9 cellular contexts compared by ENCODE assay signal in the genomic region with DNA sequence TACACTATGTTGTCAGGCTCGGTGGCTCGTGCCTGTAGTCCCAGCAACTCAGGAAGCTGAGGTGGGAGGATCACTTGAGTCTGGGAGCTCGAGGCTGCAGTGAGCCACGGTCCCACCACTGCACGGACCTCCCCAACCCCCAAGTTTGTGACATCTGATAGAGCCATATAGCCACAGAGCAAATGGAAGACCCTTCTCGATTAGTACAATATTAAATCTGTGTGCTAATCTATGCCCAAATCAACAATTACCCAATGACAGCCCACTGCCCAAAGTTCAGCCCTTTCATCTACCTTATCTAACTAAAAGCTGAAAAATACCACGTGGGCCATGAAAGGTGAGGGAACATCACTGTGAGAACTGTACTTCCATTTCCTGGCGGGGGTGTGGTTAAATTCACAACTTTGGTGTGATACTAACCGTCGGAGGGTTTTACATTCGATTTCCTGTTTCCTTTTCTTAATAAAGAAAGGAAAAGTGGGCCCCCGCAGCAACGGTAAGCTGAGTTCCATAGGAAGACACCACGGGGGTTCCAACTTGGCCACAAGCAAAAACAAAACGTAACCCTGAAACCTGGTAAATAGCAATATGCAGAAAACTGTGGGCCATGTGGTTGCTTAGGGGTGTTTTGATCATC.
A peak's percentile ranks its signal among the peaks of the same experiment; 100 is the strongest.
DNase-seq lines count a peak whose midpoint lies in the region; ATAC-seq and TF ChIP-seq lines count a peak whose summit lies in the region.
"Had no signal": no experiment of that assay in that cellular context is flagged by ENCODE, and none has a peak within 500 bp of the region (broad histone marks: within the 10 kb centered on the region; RNA-seq: fewer than 3 reads in every experiment).

No MANE protein-coding gene starts in this region.

- in situ Hi-C loops in HAP-1 (cut with MboI; ENCODE audit: low sequenced_read_pairs): no loop called here

- peak overlapping the region; percentile 12 for H3K4me3 Mint-ChIP-seq in memory B cell
- H3K4me3 Mint-ChIP-seq in stimulated activated memory B cell treated with anti-CD40 and anti-IgM and Interleukin-4, amounts not matched to agents 10 μg/mL and 1 μg/mL and 100 μg/mL, for 72 hours: peak overlapping the region; percentile 0

- no peaks in the 10 kb centered on the region for H3K79me2 ChIP-seq in OCI-LY1 (ENCODE audit: insufficient read depth, low read length)

- H3K27ac Mint-ChIP-seq in memory B cell: peak overlapping the region; percentile 2
- H3K27ac Mint-ChIP-seq in stimulated activated memory B cell treated with anti-CD40 and anti-IgM and Interleukin-4, amounts not matched to agents 10 μg/mL and 1 μg/mL and 100 μg/mL, for 72 hours: no peak overlapping the region

- H3K9me3 ChIP-seq in OCI-LY1 (ENCODE audit: low read length): no peaks in the 10 kb centered on the region
- no peaks in the 10 kb centered on the region for H3K9me3 ChIP-seq in HAP-1

- ATAC-seq in memory B cell (ENCODE audit: low read depth): peak; percentile 60
- no peak for ATAC-seq in stimulated activated memory B cell treated with anti-CD40 and anti-IgM and Interleukin-4, amounts not matched to agents 10 μg/mL and 1 μg/mL and 100 μg/mL, for 72 hours

- peaks cover 33% of the 10 kb centered on the region for H3K4me1 ChIP-seq in OCI-LY1 (ENCODE audit: insufficient read depth, low read length, severe bottlenecking)
- peaks cover 8% of the 10 kb centered on the region for H3K4me1 ChIP-seq in HAP-1

- peaks cover 10% of the 10 kb centered on the region for H3K27me3 Mint-ChIP-seq in memory B cell
- no peaks in the 10 kb centered on the region for H3K27me3 Mint-ChIP-seq in stimulated activated memory B cell treated with anti-CD40 and anti-IgM and Interleukin-4, amounts not matched to agents 10 μg/mL and 1 μg/mL and 100 μg/mL, for 72 hours

- no peak for TF ChIP-seq CTCF in OCI-LY1 (IDR thresholded peaks at IDR 0.05; ENCODE audit: low read length)

- H3K4me3 ChIP-seq in OCI-LY1 (ENCODE audit: low read depth, low read length, poor library complexity, severe bottlenecking): no peak overlapping the region
- no peak overlapping the region for H3K4me3 ChIP-seq in HAP-1

- H2AFZ ChIP-seq in OCI-LY1 (ENCODE audit: low read length): no peak overlapping the region

- H3K9ac ChIP-seq in OCI-LY1 (ENCODE audit: low read length): no peak overlapping the region

- H3K9me3 Mint-ChIP-seq in memory B cell: no peaks in the 10 kb centered on the region
- no peaks in the 10 kb centered on the region for H3K9me3 Mint-ChIP-seq in stimulated activated memory B cell treated with anti-CD40 and anti-IgM and Interleukin-4, amounts not matched to agents 10 μg/mL and 1 μg/mL and 100 μg/mL, for 72 hours

- H3K36me3 ChIP-seq in OCI-LY1 (ENCODE audit: insufficient read depth, low read length) (no peaks in the 10 kb centered on the region), HAP-1 (replicated peaks) (no peaks in the 10 kb centered on the region)

- no peaks in the 10 kb centered on the region for H3F3A ChIP-seq in OCI-LY1 (ENCODE audit: insufficient read depth, low read length)

- H4K20me1 ChIP-seq in OCI-LY1 (ENCODE audit: insufficient read depth, low read length): no peaks in the 10 kb centered on the region

- no peak overlapping the region for H3K27ac ChIP-seq in OCI-LY1 (ENCODE audit: low read depth, low read length, poor library complexity, severe bottlenecking)

- peak; percentile 66 for DNase-seq in activated T-cell treated with anti-CD3 and anti-CD28 coated beads for 24 hours (ENCODE audit: low read depth)
- DNase-seq in memory B cell (ENCODE audit: low spot score in 2 of 2): no peak
- DNase-seq in HAP-1 (ENCODE audit: low spot score in 2 of 2): no peak
- no peak for DNase-seq in MV-4-11 (lab: John Stamatoyannopoulos, UW)
- DNase-seq in NCI-H345 (lab: John Stamatoyannopoulos, UW): no peak
- no peak for DNase-seq in amygdala (lab: John Stamatoyannopoulos, UW)
- DNase-seq: NCI-H510A had no signal

- H3K36me3 Mint-ChIP-seq in memory B cell: no peaks in the 10 kb centered on the region
- no peaks in the 10 kb centered on the region for H3K36me3 Mint-ChIP-seq in stimulated activated memory B cell treated with anti-CD40 and anti-IgM and Interleukin-4, amounts not matched to agents 10 μg/mL and 1 μg/mL and 100 μg/mL, for 72 hours

- no peaks in the 10 kb centered on the region for H3K27me3 ChIP-seq in OCI-LY1 (ENCODE audit: insufficient read depth, low read length)
- H3K27me3 ChIP-seq in HAP-1 (ENCODE audit: low read depth): no peaks in the 10 kb centered on the region

- H3K4me1 Mint-ChIP-seq in memory B cell: peaks cover 15% of the 10 kb centered on the region
- H3K4me1 Mint-ChIP-seq in stimulated activated memory B cell treated with anti-CD40 and anti-IgM and Interleukin-4, amounts not matched to agents 10 μg/mL and 1 μg/mL and 100 μg/mL, for 72 hours: peaks cover 25% of the 10 kb centered on the region

- peak overlapping the region; percentile 46; the same call in 1 of the 2 replicates for H3K4me2 ChIP-seq in OCI-LY1 (ENCODE audit: low read length)

- no peaks in the 10 kb centered on the region for H3K9me2 ChIP-seq in OCI-LY1 (ENCODE audit: low read depth, low read length)
